21 cellular contexts compared by ENCODE assay signal in the genomic region with DNA sequence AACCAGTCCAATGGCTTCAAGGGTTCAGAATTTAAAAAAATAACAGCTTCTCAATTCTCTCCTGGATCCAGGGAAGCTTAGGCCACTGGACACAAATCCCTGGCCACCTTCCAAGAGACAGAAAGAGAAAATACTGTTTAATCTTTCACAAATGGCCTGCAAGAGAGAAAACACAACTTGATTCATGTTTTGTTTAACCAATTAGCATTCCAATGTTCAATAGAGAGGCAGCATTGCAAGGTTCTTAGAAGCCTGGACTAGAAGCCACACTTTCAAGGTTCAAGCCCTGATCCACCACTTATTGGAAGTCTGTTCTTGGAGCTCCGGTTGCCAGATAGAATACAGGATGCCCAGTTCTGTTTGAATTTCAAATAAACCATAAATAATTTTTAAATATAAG.
"Had no signal": no experiment of that assay in that cellular context is flagged by ENCODE, and none has a peak within 500 bp of the region (broad histone marks: within the 10 kb centered on the region; RNA-seq: fewer than 3 reads in every experiment).

No MANE protein-coding gene starts in this region.

- H3K36me3 ChIP-seq: esophagus squamous epithelium, heart right ventricle, lower lobe of right lung, sigmoid colon, uterus had no signal

- H3K4me1 ChIP-seq: esophagus squamous epithelium, heart right ventricle, lower lobe of right lung, psoas muscle, uterus had no signal

- DNase-seq: activated naive CD4-positive, alpha-beta T cell treated with Interleukin-2 at 50 U/mL for 16 hours; activated naive CD8-positive, alpha-beta T cell treated with anti-CD3 and anti-CD28 coated beads for 36 hours; activated T-cell treated with anti-CD3 and anti-CD28 coated beads, Interleukin-2, amount 50 U/mL, for 24 hours; amniotic stem cell; esophagus squamous epithelium; heart right ventricle; islet precursor cell; lower lobe of right lung; natural killer cell; psoas muscle; sigmoid colon; stimulated activated CD4-positive, alpha-beta T cell treated with anti-CD3 and anti-CD28 coated beads, Interleukin-15, amount 100 ng/mL, for 24 hours; stimulated activated CD8-positive, alpha-beta memory T cell treated with anti-CD3 and anti-CD28 coated beads, Interleukin-4, amount 100 ng/mL, for 48 hours; stimulated activated naive B cell treated with anti-CD40 and anti-IgM and Interleukin-4, amounts not matched to agents 10 μg/mL and 1 μg/mL and 100 μg/mL, for 72 hours; T1000; trophoblast cell; uterus had no signal

- ATAC-seq: heart right ventricle; lower lobe of right lung; natural killer cell; psoas muscle; stimulated activated naive B cell treated with anti-CD40 and anti-IgM and Interleukin-4, amounts not matched to agents 10 μg/mL and 1 μg/mL and 100 μg/mL, for 72 hours; WTC11 had no signal

- FAIRE-seq: bronchial epithelial cell had no signal

- H3K27me3 ChIP-seq: esophagus squamous epithelium, heart right ventricle, sigmoid colon, uterus had no signal

- H3K4me3 ChIP-seq: coronary artery, esophagus squamous epithelium, heart right ventricle, lower lobe of right lung, psoas muscle, sigmoid colon, smooth muscle cell, uterus had no signal

- H3K27ac ChIP-seq: coronary artery, esophagus squamous epithelium, heart right ventricle, lower lobe of right lung, psoas muscle, uterus had no signal

- H3K4me2 ChIP-seq: smooth muscle cell had no signal

- H3K9me3 ChIP-seq: lower lobe of right lung, psoas muscle, uterus had no signal
